In the genomic region with DNA sequence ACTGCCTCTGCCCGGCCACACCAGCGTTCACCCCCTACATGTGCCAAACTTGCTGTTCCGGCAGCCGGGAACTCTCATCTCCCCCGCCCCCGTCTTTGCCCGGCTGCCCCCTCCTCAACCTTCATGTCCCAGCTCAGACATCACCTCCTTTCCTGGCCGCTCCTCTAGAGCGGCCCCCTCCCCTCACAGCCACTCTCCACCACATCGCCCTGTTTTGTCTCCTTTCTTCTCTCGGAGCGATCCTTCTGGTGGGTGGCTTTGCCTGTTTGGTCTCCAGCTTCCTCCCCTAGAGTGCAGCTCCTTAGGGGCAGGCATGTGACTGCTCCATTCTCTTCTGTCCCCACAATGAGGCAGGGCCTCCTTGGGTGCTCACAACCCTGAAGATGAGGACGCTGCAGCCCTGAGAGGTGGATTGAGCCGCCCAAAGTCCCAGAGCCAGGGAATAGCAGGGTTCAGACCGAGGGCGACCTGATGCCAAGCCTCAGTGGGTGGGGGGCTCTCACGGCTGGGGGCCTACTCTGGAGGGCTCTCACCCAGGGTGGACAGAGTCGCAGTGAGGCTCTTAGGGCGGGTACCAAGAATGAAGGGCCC, we compare ENCODE assay signal across 8 cellular contexts. TPM values are rescaled to one million over a fixed set of nuclear protein-coding genes. Genes with fewer than 3 reads are reported as not detected.
DNase-seq lines count a peak whose midpoint lies in the region; ATAC-seq, FAIRE-seq and TF ChIP-seq lines count a peak whose summit lies in the region.

No MANE protein-coding gene starts in this region.

- no peak overlapping the region for H3K4ac ChIP-seq in H1 (replicated peaks; ENCODE audit: insufficient read length, low read depth, low read length)

- H3K36me3 Mint-ChIP-seq in CD8-positive, alpha-beta memory T cell: peaks cover 0 to 9% (median 0%) of the 10 kb centered on the region in 3 donors

- H3K9ac ChIP-seq in H1 (replicated peaks in 1 of 4; ENCODE audit: extremely low read depth in 1 of 4, low read depth in 3 of 4, low read length in 3 of 4) (no peak overlapping the region), parathyroid adenoma (no peak overlapping the region)

- TF ChIP-seq CTCF in H1 (IDR thresholded peaks at IDR 0.05; ENCODE audit: control extremely low read depth in 1 of 3, insufficient read depth in 1 of 3, low read depth in 1 of 3, low read length in 3 of 3): no peak
- no peak for TF ChIP-seq CTCF in parathyroid adenoma (IDR thresholded peaks at IDR 0.05)

- H3K9me3 ChIP-seq in CD8-positive, alpha-beta memory T cell (ENCODE audit: low read length): no peaks in the 10 kb centered on the region
- H3K9me3 ChIP-seq in H1 (ENCODE audit: insufficient read depth in 2 of 2, low read depth in 1 of 2, low read length in 1 of 2) (no peaks in the 10 kb centered on the region), parathyroid adenoma (ENCODE audit: control insufficient read depth, low read length) (no peaks in the 10 kb centered on the region)

- H3K23me2 ChIP-seq in H1 (ENCODE audit: low read depth, low read length): no peaks in the 10 kb centered on the region

- H3K18ac ChIP-seq in H1 (ENCODE audit: extremely low read depth, low read length): peak overlapping the region; percentile 99

- no peak overlapping the region for H3K23ac ChIP-seq in H1 (ENCODE audit: insufficient read length)

- peaks cover 0 to 5% of the 10 kb centered on the region in 2 experiments; a peak in 1 of 4 replicates for H3K79me2 ChIP-seq in H1 (ENCODE audit: control insufficient read depth in 1 of 2, insufficient read depth in 2 of 2, low read length in 2 of 2)
- peaks cover 29% of the 10 kb centered on the region for H3K79me2 ChIP-seq in parathyroid adenoma

- WGBS in H1 (ENCODE audit: extremely low coverage in 1 of 2, insufficient coverage in 1 of 2, insufficient read length in 1 of 2, insufficient replicate concordance in 2 of 2, low coverage in 1 of 2, low lambda C conversion rate in 2 of 2, missing lambda C conversion rate in 1 of 2), 2 experiments: 69% methylated on average over 12 of the region's 19 CpGs; no CpG with 5 or more reads in 1 of the 2 experiments

- H3K56ac ChIP-seq in H1 (replicated peaks; ENCODE audit: insufficient read length, low read depth, low read length): no peak overlapping the region

- peak overlapping the region; percentile 42 for H2BK5ac ChIP-seq in H1 (ENCODE audit: low read depth, low read length)

- CTCF ChIA-PET in CD8-positive, alpha-beta memory T cell (lab: Charles Lee): interaction anchor here (1.5 to 4.9 kb wide), 7 partner anchors 10 to 103 kb away, joined by 3 to 49 read pairs (median 9); a partner anchor contains a TSS
- CTCF ChIA-PET in H1 (lab: Charles Lee; ENCODE audit: partially characterized antibody): interaction anchor here (0.5 to 12.5 kb wide), 24 partner anchors 10 to 243 kb away, joined by 3 to 168 read pairs (median 8); a partner anchor contains a TSS

- no peak overlapping the region for H3K14ac ChIP-seq in H1 (ENCODE audit: insufficient read length)

- TF ChIP-seq POLR2A in H1 (IDR thresholded peaks at IDR 0.05; ENCODE audit: control extremely low read depth in 1 of 2, low read depth in 2 of 2, low read length in 2 of 2): no peak

- no peak for FAIRE-seq in H1 (lab: Jason Lieb, UNC)

- 0 out of 2 replicates have a peak overlapping the region, but pooled peaks have one; percentile 46 for H2BK15ac ChIP-seq in H1 (ENCODE audit: low read length)

- TF ChIP-seq RAD21 in H1 (IDR thresholded peaks at IDR 0.05 in 1 of 2, conservative IDR thresholded peaks at IDR 0.05 in 1 of 2; ENCODE audit: low read depth in 2 of 2, low read length in 2 of 2): no peak

- no peak overlapping the region for H2AK5ac ChIP-seq in H1 (ENCODE audit: low read depth, low read length)

- no peak overlapping the region for H2AFZ ChIP-seq in H1 (ENCODE audit: low read length)
- no peak overlapping the region for H2AFZ ChIP-seq in parathyroid adenoma

- peak overlapping the region; percentile 51 for H3K4me3 ChIP-seq in CD8-positive, alpha-beta memory T cell (ENCODE audit: low read length)
- peak overlapping the region in 3 of 4 experiments; percentile 19 to 45 (median 29); a peak in 6 of 8 replicates for H3K4me3 ChIP-seq in H1 (ENCODE audit: extremely low read depth in 1 of 4, insufficient read depth in 2 of 4, low read depth in 3 of 4, low read length in 4 of 4)
- no peak overlapping the region for H3K4me3 ChIP-seq in parathyroid adenoma (ENCODE audit: low read depth, low read length)

- H3K4me2 ChIP-seq in H1 (ENCODE audit: insufficient read depth in 1 of 2, low read depth in 2 of 2, low read length in 2 of 2) (peak overlapping the region; percentile 29 to 58), parathyroid adenoma (ENCODE audit: low read length) (peak overlapping the region; percentile 28)

- H4K91ac ChIP-seq in H1 (replicated peaks; ENCODE audit: insufficient read length, low read length): peak overlapping the region; percentile 70

- no peaks in the 10 kb centered on the region for H3K27me3 ChIP-seq in CD8-positive, alpha-beta memory T cell (ENCODE audit: insufficient read depth, low read length, poor library complexity, severe bottlenecking)
- H3K27me3 ChIP-seq in H1 (replicated peaks in 1 of 4; ENCODE audit: control insufficient read depth in 3 of 4, extremely low read depth in 1 of 4, insufficient read depth in 3 of 4, low read length in 3 of 4) (no peaks in the 10 kb centered on the region; a peak in 1 of 7 replicates), parathyroid adenoma (ENCODE audit: control insufficient read depth, insufficient read depth, low read length) (no peaks in the 10 kb centered on the region)

- ATAC-seq in GM18867 (IDR thresholded peaks at IDR 0.05; ENCODE audit: unreplicated experiment): no peak

- no peak for TF ChIP-seq EP300 in H1 (IDR thresholded peaks at IDR 0.05; ENCODE audit: borderline replicate concordance in 1 of 2, low read depth in 2 of 2, low read length in 2 of 2)

- peak overlapping the region; percentile 76 to 91 (median 87) for H3K4me3 Mint-ChIP-seq in CD8-positive, alpha-beta memory T cell

- POLR2A ChIA-PET in CD8-positive, alpha-beta memory T cell (lab: Charles Lee): interaction anchor here (0.7 to 3.4 kb wide), 5 partner anchors 10 to 55 kb away, joined by 4 to 44 read pairs (median 8); no protein-coding TSS in a partner anchor
- POLR2A ChIA-PET in H1 (lab: Charles Lee; ENCODE audit: partially characterized antibody): interaction anchor here (1.4 to 1.6 kb wide), 4 partner anchors 21 to 80 kb away, joined by 3 to 6 read pairs (median 4); no protein-coding TSS in a partner anchor

- peak overlapping the region; percentile 82; the same call in 1 of the 2 replicates for H2BK12ac ChIP-seq in H1 (ENCODE audit: low read depth, low read length)

- no peaks in the 10 kb centered on the region for H3K36me3 ChIP-seq in CD8-positive, alpha-beta memory T cell (ENCODE audit: insufficient read depth, low read length)
- H3K36me3 ChIP-seq in H1 (ENCODE audit: control insufficient read depth in 2 of 4, insufficient read depth in 4 of 4, low read length in 3 of 4): no peaks in the 10 kb centered on the region
- H3K36me3 ChIP-seq in parathyroid adenoma (ENCODE audit: control insufficient read depth, insufficient read depth, low read length): no peaks in the 10 kb centered on the region

- peaks cover 84% of the 10 kb centered on the region for H3K4me1 ChIP-seq in CD8-positive, alpha-beta memory T cell (ENCODE audit: insufficient read depth, low read length)
- H3K4me1 ChIP-seq in H1 (replicated peaks in 1 of 4; ENCODE audit: control insufficient read depth in 3 of 4, insufficient read depth in 4 of 4, low read length in 3 of 4) (peaks cover 6 to 26% (median 17%) of the 10 kb centered on the region in 4 experiments), parathyroid adenoma (peaks cover 76% of the 10 kb centered on the region)

- DNase-seq in CD8-positive, alpha-beta memory T cell: no peak
- DNase-seq in OCI-M1 (lab: John Stamatoyannopoulos, UW) (peak; percentile 40), H1 (ENCODE audit: low read depth in 1 of 2, low spot score in 2 of 2) (no peak), NCI-H1092 treated with DMSO at 0.1 percent for 48 hours (lab: John Stamatoyannopoulos, UW) (no peak), activated gamma-delta T cell treated with Interleukin-2 at 50 U/mL for 16 hours (no peak), SHP77 (lab: John Stamatoyannopoulos, UW) (no peak)

- H2BK20ac ChIP-seq in H1 (ENCODE audit: low read length): no peak overlapping the region

- no peak overlapping the region for H2BK120ac ChIP-seq in H1 (replicated peaks; ENCODE audit: low read depth, low read length)

- peak overlapping the region; percentile 91 to 99 (median 98) for H3K27ac Mint-ChIP-seq in CD8-positive, alpha-beta memory T cell

- H3K27ac ChIP-seq in CD8-positive, alpha-beta memory T cell (ENCODE audit: low read depth, low read length): peak overlapping the region; percentile 69
- H3K27ac ChIP-seq in H1 (ENCODE audit: low read depth, low read length): no peak overlapping the region
- peak overlapping the region; percentile 85 for H3K27ac ChIP-seq in parathyroid adenoma

- H4K8ac ChIP-seq in H1 (ENCODE audit: extremely low read depth, insufficient read depth, low read length): no peak overlapping the region

- peaks cover 7 to 19% of the 10 kb centered on the region in 2 experiments for H4K20me1 ChIP-seq in H1 (replicated peaks in 1 of 2; ENCODE audit: control insufficient read depth in 1 of 2, insufficient read depth in 2 of 2, low read length in 2 of 2)

- peaks cover 67 to 91% (median 84%) of the 10 kb centered on the region in 3 donors for H3K4me1 Mint-ChIP-seq in CD8-positive, alpha-beta memory T cell

- H4K5ac ChIP-seq in H1 (ENCODE audit: insufficient read length, low read depth, low read length): peak overlapping the region; percentile 16

- H3K79me1 ChIP-seq in H1 (ENCODE audit: low read depth, low read length): peaks cover 7% of the 10 kb centered on the region

- H3K9me3 Mint-ChIP-seq in CD8-positive, alpha-beta memory T cell: no peaks in the 10 kb centered on the region

- H3K27me3 Mint-ChIP-seq in CD8-positive, alpha-beta memory T cell: no peaks in the 10 kb centered on the region

TF ChIP-seq in H1, 55 proteins besides CTCF, POLR2A, EP300 and RAD21 (continues in another document):
- TF ChIP-seq EZH2 (IDR thresholded peaks at IDR 0.05; ENCODE audit: low read depth, low read length, severe bottlenecking) (no peak), RBBP5 (IDR thresholded peaks at IDR 0.05; ENCODE audit: borderline replicate concordance, low read depth, low read length) (no peak), PHF8 (conservative IDR thresholded peaks at IDR 0.05; ENCODE audit: low read depth, low read length) (no peak)

RNA-seq across cellular contexts. Expression of a gene that starts 44.9 kb away (rescaled TPM):
- total RNA-seq in CD8-positive, alpha-beta memory T cell: 10 to 100 TPM; 78.2 to 88.4 TPM
- 41.5 TPM for polyA plus RNA-seq in CD8-positive, alpha-beta memory T cell
- total RNA-seq in H1 (2021; fragmentation: NEBNext Ultra II Directional; extraction: Animal tissue kit (Norgen Biotek cat#: 25700)): 36.8 and 37.1 TPM in 2 replicates
- 21.4 and 26.7 TPM in 2 replicates for polyA plus RNA-seq in H1 (2011; rRNA removed)
- 15.9 TPM for polyA plus RNA-seq in H1 (2011; cell fraction: cytosol; rRNA removed)
- 24.2 TPM for polyA plus RNA-seq in H1 (2011; cell fraction: nucleus; rRNA removed)
- polyA plus RNA-seq in H1 (2012, experiment 1 of 2): 23.4 to 31.1 TPM (median 26.4 TPM) in 4 replicates
- 17.3 TPM for polyA plus RNA-seq in H1 (2012, experiment 2 of 2)
- polyA plus RNA-seq in H1 (2013, experiment 1 of 2): 44.8 TPM
- 44.6 TPM for polyA plus RNA-seq in H1 (2013, experiment 2 of 2)
- polyA minus RNA-seq in H1 (2011; rRNA and poly(A)+ RNA removed): 23.9 and 27.9 TPM in 2 replicates
- polyA minus RNA-seq in H1 (2011; cell fraction: cytosol; rRNA and poly(A)+ RNA removed): 13.4 TPM
- 12.3 TPM for polyA minus RNA-seq in H1 (2011; cell fraction: nucleus; rRNA and poly(A)+ RNA removed)
